In the genomic region with DNA sequence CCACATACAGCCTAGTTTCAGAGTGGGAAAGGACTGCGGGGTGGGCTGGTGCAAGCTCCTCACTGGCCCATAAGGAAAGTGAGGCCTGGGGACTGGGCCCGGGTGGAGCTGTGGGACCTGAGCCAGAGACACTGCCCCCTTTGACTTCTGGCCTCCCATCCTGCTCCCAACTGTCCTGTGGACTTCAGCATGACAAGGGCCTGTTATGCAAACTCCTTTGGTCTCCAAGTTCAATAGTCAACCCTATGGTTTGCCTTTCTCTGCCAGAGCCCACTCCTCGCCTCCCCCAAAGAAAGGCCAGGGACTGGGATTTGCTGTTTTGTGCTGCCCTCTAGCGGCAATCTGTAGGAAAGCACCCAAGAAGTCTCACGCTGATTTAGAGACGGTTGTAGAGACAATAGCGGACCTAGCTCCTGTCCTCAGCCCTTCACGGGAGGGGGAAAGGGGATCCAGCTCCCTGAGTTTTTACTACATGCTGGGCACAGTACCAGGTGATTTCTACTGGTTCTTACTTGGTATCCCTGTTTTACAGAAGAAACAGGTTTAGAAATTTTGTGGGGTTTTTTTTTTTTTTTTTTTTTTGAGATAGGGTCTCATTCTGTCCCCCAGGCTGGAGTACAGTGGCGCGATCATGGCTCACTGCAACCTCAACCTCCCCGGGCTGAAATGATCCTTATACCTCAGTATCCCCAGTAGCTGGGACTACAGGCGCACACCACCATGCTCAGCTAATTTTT, we compare ENCODE assay signal across 9 cellular contexts. TPM values are rescaled to one million over a fixed set of nuclear protein-coding genes. Genes with fewer than 3 reads are reported as not detected.
DNase-seq lines count a peak whose midpoint lies in the region; ATAC-seq and TF ChIP-seq lines count a peak whose summit lies in the region.
"Had no signal": no experiment of that assay in that cellular context is flagged by ENCODE, and none has a peak within 500 bp of the region (broad histone marks: within the 10 kb centered on the region; RNA-seq: fewer than 3 reads in every experiment).

No MANE protein-coding gene starts in this region.

- H3K27me3 ChIP-seq in CD4-positive, alpha-beta T cell (ENCODE audit: control insufficient read depth, insufficient read depth, low read length): peaks cover 42% of the 10 kb centered on the region
- H3K27me3 ChIP-seq in effector memory CD4-positive, alpha-beta T cell (replicated peaks; ENCODE audit: control insufficient read depth, insufficient read depth, low read length, poor library complexity, severe bottlenecking): peaks cover 25% of the 10 kb centered on the region
- peaks cover 0 to 91% of the 10 kb centered on the region in 2 donors for H3K27me3 ChIP-seq in tibial artery

- POLR2A ChIA-PET in CD4-positive, alpha-beta T cell (lab: Charles Lee): interaction anchor here (0.7 to 0.8 kb wide), 2 partner anchors 35 to 70 kb away, joined by 3 to 5 read pairs; partner anchors contain the start of gene TMEM219

- TF ChIP-seq CTCF in CD4-positive, alpha-beta T cell (IDR thresholded peaks at IDR 0.05): peak; percentile 74
- TF ChIP-seq CTCF in tibial artery (IDR thresholded peaks at IDR 0.05): peak; percentile 53 to 61

- CTCF ChIA-PET in CD4-positive, alpha-beta T cell (lab: Charles Lee): interaction anchor here (0.7 to 1.6 kb wide), 15 partner anchors 9 to 384 kb away, joined by 3 to 7 read pairs (median 3); partner anchors contain the start of genes TAOK2 and TBX6

- peaks cover 57% of the 10 kb centered on the region for H3K27me3 Mint-ChIP-seq in CD4-positive, alpha-beta T cell

- intact Hi-C loops in CD4-positive, alpha-beta T cell (cut with DNase I, micrococcal nuclease): no loop called here
- intact Hi-C loops in tibial artery (cut with DNase I; ENCODE audit: low total_unique reads): no loop called here

- no peak overlapping the region for H3K4me3 ChIP-seq in effector memory CD4-positive, alpha-beta T cell (ENCODE audit: insufficient read depth, low read depth, low read length, poor library complexity, severe bottlenecking)
- H3K4me3 ChIP-seq in tibial artery: no peak overlapping the region

- H3K4me1 ChIP-seq in effector memory CD4-positive, alpha-beta T cell (ENCODE audit: control insufficient read depth, insufficient read depth, low read length, poor library complexity, severe bottlenecking): no peaks in the 10 kb centered on the region
- H3K4me1 ChIP-seq in tibial artery: peaks cover 0 to 17% (median 10%) of the 10 kb centered on the region in 4 donors

- DNase-seq in CD4-positive, alpha-beta T cell: peak; percentile 43 to 56 (median 46)
- DNase-seq in HPDE6-E6E7 (ENCODE audit: extremely low spot score): peak; percentile 47
- peak; percentile 89 for DNase-seq in NCI-H82 (lab: John Stamatoyannopoulos, UW)
- peak; percentile 52 to 58 for DNase-seq in activated CD4-positive, alpha-beta T cell treated with anti-CD3 and anti-CD28 coated beads, Interleukin-2, amount 50 U/mL, for 4 hours
- DNase-seq in effector memory CD4-positive, alpha-beta T cell: peak; percentile 30 to 55 (median 33)
- peak; percentile 57 for DNase-seq in mucosa of gallbladder (ENCODE audit: low spot score)
- no peak for DNase-seq in tibial artery

- H3K36me3 Mint-ChIP-seq in CD4-positive, alpha-beta T cell (ENCODE audit: low read depth): no peaks in the 10 kb centered on the region

- H3K4me3 Mint-ChIP-seq in CD4-positive, alpha-beta T cell: peak overlapping the region; percentile 39

- peak; percentile 74 for ATAC-seq in CD4-positive, alpha-beta T cell (ENCODE audit: poor library complexity)
- no peak for ATAC-seq in HG03439 (IDR thresholded peaks at IDR 0.05; ENCODE audit: unreplicated experiment)

- H3K4me1 Mint-ChIP-seq in CD4-positive, alpha-beta T cell (ENCODE audit: low read depth): peaks cover 14% of the 10 kb centered on the region

- no peaks in the 10 kb centered on the region for H3K36me3 ChIP-seq in effector memory CD4-positive, alpha-beta T cell (ENCODE audit: control insufficient read depth, insufficient read depth, low read length)
- H3K36me3 ChIP-seq in tibial artery: no peaks in the 10 kb centered on the region

- no peak overlapping the region for H3K27ac Mint-ChIP-seq in CD4-positive, alpha-beta T cell

- H3K9me3 ChIP-seq in CD4-positive, alpha-beta T cell (ENCODE audit: control insufficient read depth, low read length): no peaks in the 10 kb centered on the region
- no peaks in the 10 kb centered on the region for H3K9me3 ChIP-seq in effector memory CD4-positive, alpha-beta T cell (ENCODE audit: control insufficient read depth, low read length)
- H3K9me3 ChIP-seq in tibial artery: no peaks in the 10 kb centered on the region

- H3K9me3 Mint-ChIP-seq in CD4-positive, alpha-beta T cell: no peaks in the 10 kb centered on the region

- H3K27ac ChIP-seq in CD4-positive, alpha-beta T cell (ENCODE audit: low read depth, low read length): no peak overlapping the region
- no peak overlapping the region for H3K27ac ChIP-seq in effector memory CD4-positive, alpha-beta T cell (ENCODE audit: insufficient read depth, low read length, poor library complexity, severe bottlenecking)
- no peak overlapping the region for H3K27ac ChIP-seq in tibial artery

RNA-seq across cellular contexts. Expression of gene TLCD3B, which starts 1.2 kb away (rescaled TPM):
- total RNA-seq in CD4-positive, alpha-beta T cell: not detected
- total RNA-seq in mucosa of gallbladder: not detected

RNA-seq across cellular contexts. Expression of gene C16orf92, which starts 9.3 kb away (rescaled TPM):
- not detected for total RNA-seq in CD4-positive, alpha-beta T cell
- not detected for total RNA-seq in mucosa of gallbladder
- total RNA-seq: temporal lobe had no signal

RNA-seq across cellular contexts. Expression of gene DOC2A, which starts 21.4 kb away (rescaled TPM):
- total RNA-seq in CD4-positive, alpha-beta T cell: under 1 TPM; 0.14 TPM
- total RNA-seq in mucosa of gallbladder: 18.8 TPM

RNA-seq across cellular contexts. Expression of gene ALDOA, which starts 33.3 kb away (rescaled TPM):
- 100 to 1,000 TPM; 390 to 396 TPM for total RNA-seq in CD4-positive, alpha-beta T cell
- 1,422 TPM for total RNA-seq in mucosa of gallbladder

RNA-seq across cellular contexts. Expression of gene INO80E, which starts 36.2 kb away (rescaled TPM):
- total RNA-seq in CD4-positive, alpha-beta T cell: 10 to 100 TPM; 54.6 to 57.6 TPM
- total RNA-seq in mucosa of gallbladder: 88.4 TPM

Comparison
In these comparisons a context has a peak if more than half of its experiments do, and no peak if none do; other contexts are left out.
1. DNase-seq: peak in CD4-positive, alpha-beta T cell (10 of 10), HPDE6-E6E7 (single experiment), NCI-H82 (single experiment), activated CD4-positive, alpha-beta T cell treated with anti-CD3 and anti-CD28 coated beads, Interleukin-2, amount 50 U/mL, for 4 hours (2 of 2), effector memory CD4-positive, alpha-beta T cell (3 of 3) and mucosa of gallbladder (single experiment); none in tibial artery (0 of 2).
2. RNA of gene DOC2A, which starts 21.4 kb away (total RNA-seq): 18.8 TPM in mucosa of gallbladder (single experiment); 0.14 TPM in CD4-positive, alpha-beta T cell; every median in the first group is over 10 times any median in the second.